18 cellular contexts compared by ENCODE assay signal in the genomic region with DNA sequence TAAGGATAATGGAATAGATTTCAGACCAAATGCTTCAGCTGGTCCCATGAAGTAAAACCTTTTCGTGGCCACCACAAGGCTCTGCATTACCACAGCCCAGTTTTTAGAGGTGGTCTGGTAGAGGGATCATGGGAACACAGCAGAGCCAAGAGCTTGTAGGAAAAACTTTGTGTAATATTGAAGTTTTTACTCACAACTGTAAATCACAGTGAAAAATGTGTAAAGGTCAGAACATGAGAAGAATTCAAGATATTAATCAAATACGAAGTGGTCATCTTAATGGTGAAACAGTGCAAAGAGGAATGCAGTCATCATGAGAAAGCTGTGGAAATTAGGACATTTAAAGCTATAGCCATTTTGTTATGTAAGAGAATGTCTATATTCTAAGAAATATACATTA.
"Had no signal": no experiment of that assay in that cellular context is flagged by ENCODE, and none has a peak within 500 bp of the region (broad histone marks: within the 10 kb centered on the region; RNA-seq: fewer than 3 reads in every experiment).

No MANE protein-coding gene starts in this region.

- H3K27me3 ChIP-seq: esophagus muscularis mucosa, right atrium auricular region, testis, tibial artery had no signal

- H3K4me3 ChIP-seq: coronary artery, esophagus muscularis mucosa, prostate gland, right atrium auricular region, testis, tibial artery had no signal

- H3K4me1 ChIP-seq: esophagus muscularis mucosa, prostate gland, right atrium auricular region, testis, tibial artery had no signal

- H3K9me3 ChIP-seq: esophagus muscularis mucosa, prostate gland, testis had no signal

- DNase-seq: dermis blood vessel endothelial cell; effector memory CD4-positive, alpha-beta T cell; hypothalamus; naive thymus-derived CD8-positive, alpha-beta T cell; nephron progenitor cell; nucleus accumbens; stimulated activated CD4-positive, alpha-beta T cell treated with anti-CD3 and anti-CD28 coated beads, Interleukin-4, amount 100 ng/mL, for 4 hours; stimulated activated naive CD8-positive, alpha-beta T cell treated with anti-CD3 and anti-CD28 coated beads, Interleukin-15, Interleukin-2, amounts not matched to agents 100 U/mL and 50 U/mL, for 24 hours; substantia nigra; testis; tibial artery had no signal

- H3K27ac ChIP-seq: coronary artery, esophagus muscularis mucosa, prostate gland, right atrium auricular region, testis, tibial artery had no signal

- H3K36me3 ChIP-seq: esophagus muscularis mucosa, prostate gland, right atrium auricular region, tibial artery had no signal

- ATAC-seq: left lobe of liver; naive thymus-derived CD8-positive, alpha-beta T cell; sciatic nerve; stimulated activated memory B cell treated with anti-CD40 and anti-IgM and Interleukin-4, amounts not matched to agents 10 μg/mL and 1 μg/mL and 100 μg/mL, for 72 hours; stimulated activated naive CD8-positive, alpha-beta T cell treated with anti-CD3 and anti-CD28 coated beads, Interleukin-15, Interleukin-2, amounts not matched to agents 100 U/mL and 50 U/mL, for 24 hours had no signal
